Comparison of ENCODE assay signal across 8 cellular contexts in genomic region chr16:25107466-25107792, GRCh38. TPM values are rescaled to one million over a fixed set of nuclear protein-coding genes. Genes with fewer than 3 reads are reported as not detected.
DNase-seq lines count a peak whose midpoint lies in the region; ATAC-seq and TF ChIP-seq lines count a peak whose summit lies in the region.

No MANE protein-coding gene starts in this region.

- peak overlapping the region; percentile 34 for H2AK5ac ChIP-seq in mesendoderm (ENCODE audit: low read length)

- peak overlapping the region; percentile 65 for H3K9ac ChIP-seq in mesendoderm (ENCODE audit: low read length)

- peak overlapping the region; percentile 31 for H3K4me2 ChIP-seq in mesendoderm (ENCODE audit: low read length)

- H3K79me2 ChIP-seq in mesendoderm (ENCODE audit: control insufficient read depth, insufficient read depth, low read length), result peaks cover 8% of the 10 kb centered on the region

- no peak overlapping the region for H3K4ac ChIP-seq in mesendoderm (ENCODE audit: low read depth, low read length)

- no peak overlapping the region for H2BK15ac ChIP-seq in mesendoderm (replicated peaks; ENCODE audit: low read depth)

- H3K36me3 ChIP-seq in heart right ventricle, result no peaks in the 10 kb centered on the region
- H3K36me3 ChIP-seq in brain microvascular endothelial cell (replicated peaks), result no peaks in the 10 kb centered on the region
- no peaks in the 10 kb centered on the region for H3K36me3 ChIP-seq in mesendoderm (ENCODE audit: control insufficient read depth, insufficient read depth, low read length)
- no peaks in the 10 kb centered on the region for H3K36me3 ChIP-seq in upper lobe of right lung

- no peak overlapping the region for H3K18ac ChIP-seq in mesendoderm (ENCODE audit: low read length)

- ATAC-seq in heart right ventricle (no peak), Right ventricle myocardium inferior (no peak), upper lobe of right lung (no peak), HG02588 (IDR thresholded peaks at IDR 0.05; ENCODE audit: unreplicated experiment) (no peak)

- H3K4me3 ChIP-seq in heart right ventricle (peak overlapping the region in 9 of 10 donors; percentile 72 to 99 (median 88)), brain microvascular endothelial cell (ENCODE audit: low read depth, low read length) (peak overlapping the region; percentile 84), mesendoderm (ENCODE audit: low read length) (peak overlapping the region; percentile 0), upper lobe of right lung (peak overlapping the region; percentile 82)

- H3K9me3 ChIP-seq in heart right ventricle, result no peaks in the 10 kb centered on the region
- no peaks in the 10 kb centered on the region for H3K9me3 ChIP-seq in upper lobe of right lung

- intact Hi-C loops in heart right ventricle (cut with DNase I) (loop anchor here in 7 of 10 donors (2.0 to 5.0 kb wide), 4 partner anchors 40 to 55 kb away; no protein-coding TSS in a partner anchor), Right ventricle myocardium inferior (cut with DNase I) (loop anchor here (2.0 kb wide), 1 partner anchor 41 kb away; no protein-coding TSS in a partner anchor), upper lobe of right lung (cut with DNase I) (no loop called here)

- peak overlapping the region; percentile 86 for H4K5ac ChIP-seq in mesendoderm (ENCODE audit: low read length)

- H2BK120ac ChIP-seq in mesendoderm (ENCODE audit: low read depth, low read length), result no peak overlapping the region

- peaks cover 8% of the 10 kb centered on the region for H3K79me1 ChIP-seq in mesendoderm (ENCODE audit: low read length)

- H3K27me3 ChIP-seq in heart right ventricle (no peaks in the 10 kb centered on the region), brain microvascular endothelial cell (replicated peaks) (no peaks in the 10 kb centered on the region), mesendoderm (ENCODE audit: insufficient read depth, low read length, poor library complexity) (no peaks in the 10 kb centered on the region), upper lobe of right lung (no peaks in the 10 kb centered on the region)

- peak overlapping the region; percentile 88 for H3K56ac ChIP-seq in mesendoderm (ENCODE audit: low read length)

- WGBS in heart right ventricle, 2 donors, result 38 to 47% methylated on average over 7 of the region's 7 CpGs
- no CpG with 5 or more reads among the region's 7 CpGs for WGBS in mesendoderm (ENCODE audit: extremely low coverage, insufficient coverage, low lambda C conversion rate)

- peaks cover 4 to 46% (median 39%) of the 10 kb centered on the region in 9 donors for H3K4me1 ChIP-seq in heart right ventricle
- H3K4me1 ChIP-seq in mesendoderm (ENCODE audit: control insufficient read depth, low read depth, low read length), result peaks cover 8% of the 10 kb centered on the region
- H3K4me1 ChIP-seq in upper lobe of right lung, result peaks cover 22% of the 10 kb centered on the region

- H3K27ac ChIP-seq in heart right ventricle, result peak overlapping the region; percentile 79 to 96 (median 94)
- no peak overlapping the region for H3K27ac ChIP-seq in brain microvascular endothelial cell
- no peak overlapping the region for H3K27ac ChIP-seq in mesendoderm (ENCODE audit: low read depth, low read length)
- H3K27ac ChIP-seq in upper lobe of right lung, result peak overlapping the region; percentile 88

- no peak overlapping the region for H2BK5ac ChIP-seq in mesendoderm (ENCODE audit: low read length)

- no peak overlapping the region for H4K8ac ChIP-seq in mesendoderm (ENCODE audit: low read depth, low read length)

- DNase-seq in heart right ventricle (no peak), Right ventricle myocardium inferior (ENCODE audit: missing footprints) (no peak), brain microvascular endothelial cell (no peak), mesendoderm (no peak), upper lobe of right lung (no peak), SHP77 (lab: John Stamatoyannopoulos, UW) (no peak), CD1c-positive myeloid dendritic cell (ENCODE audit: extremely low spot score) (no peak)

- no peak overlapping the region for H3K23ac ChIP-seq in mesendoderm (ENCODE audit: low read length)

- no peak for TF ChIP-seq CTCF in heart right ventricle (IDR thresholded peaks at IDR 0.05)
- TF ChIP-seq CTCF in brain microvascular endothelial cell (IDR thresholded peaks at IDR 0.05; ENCODE audit: low read depth, low read length, missing control alignments), result no peak
- no peak for TF ChIP-seq CTCF in upper lobe of right lung (IDR thresholded peaks at IDR 0.05)

- in situ Hi-C loops in brain microvascular endothelial cell (cut with HindIII; ENCODE audit: low pct_ligation_motif_present, low sequenced_read_pairs), result no loop called here

RNA-seq across cellular contexts. Expression of gene LCMT1, which starts 4.1 kb away (rescaled TPM):
- total RNA-seq in heart right ventricle, result 10 to 100 TPM; 38.4 to 49.1 (median 44.2) TPM
- polyA plus RNA-seq in heart right ventricle, result 10 to 100 TPM; 36.2 to 46.6 TPM
- 35.3 TPM for total RNA-seq in Right ventricle myocardium inferior
- polyA plus RNA-seq in mesendoderm (2013, experiment 1 of 2), result 55.7 TPM
- 55.1 TPM for polyA plus RNA-seq in mesendoderm (2013, experiment 2 of 2)
- 31.7 TPM for total RNA-seq in upper lobe of right lung

Comparison
In these comparisons a context has a peak if more than half of its experiments do, and no peak if none do; other contexts are left out.
1. H3K27ac ChIP-seq: peak in heart right ventricle (10 of 10) and upper lobe of right lung (single experiment); none in brain microvascular endothelial cell (single experiment) and mesendoderm (single experiment).
2. H3K4me3 ChIP-seq: peak in every context shown above with its lines; median percentile 88 in heart right ventricle; 84 in brain microvascular endothelial cell; 82 in upper lobe of right lung; 0 in mesendoderm.